ENCODE assay signal across 23 cellular contexts in the genomic region with DNA sequence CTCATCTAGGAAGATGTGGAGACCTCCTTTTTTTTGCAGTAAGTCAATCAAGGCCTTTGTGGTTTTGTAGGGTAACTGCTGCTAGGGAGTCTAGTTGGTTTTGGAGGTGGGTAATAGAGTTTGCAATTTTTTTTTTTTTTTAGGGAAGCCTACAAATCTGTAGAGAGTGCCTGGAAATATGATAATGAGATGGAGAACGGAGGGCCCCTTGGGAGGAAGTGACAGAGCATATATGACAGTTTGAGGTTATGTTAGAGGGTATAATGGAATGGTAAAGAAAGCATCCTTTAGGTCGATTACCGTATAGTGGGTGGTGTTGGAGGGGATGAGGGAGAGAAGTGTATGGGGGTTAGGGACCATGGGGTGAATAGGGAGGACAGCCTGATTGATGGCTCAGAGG.
DNase-seq lines count a peak whose midpoint lies in the region; ATAC-seq and TF ChIP-seq lines count a peak whose summit lies in the region.
"Had no signal": no experiment of that assay in that cellular context is flagged by ENCODE, and none has a peak within 500 bp of the region (broad histone marks: within the 10 kb centered on the region; RNA-seq: fewer than 3 reads in every experiment).

No MANE protein-coding gene starts in this region.

- TF ChIP-seq CTCF in A673 (conservative IDR thresholded peaks at IDR 0.05; ENCODE audit: low read depth, low read length) (no peak), NB4 (IDR thresholded peaks at IDR 0.05; ENCODE audit: low read depth, low read length) (no peak), ovary (IDR thresholded peaks at IDR 0.05) (no peak)

- no peak for ATAC-seq in CD4-positive, CD25-positive, alpha-beta regulatory T cell (ENCODE audit: low read depth in 2 of 2)
- ATAC-seq in GM18870 (IDR thresholded peaks at IDR 0.05; ENCODE audit: unreplicated experiment) (no peak), GM19351 (IDR thresholded peaks at IDR 0.05; ENCODE audit: unreplicated experiment) (no peak)
- ATAC-seq: GM12878 had no signal

- peaks cover 18% of the 10 kb centered on the region for H3K36me3 Mint-ChIP-seq in CD4-positive, CD25-positive, alpha-beta regulatory T cell

- H3K27ac ChIP-seq in A673 (ENCODE audit: low read depth, low read length, poor library complexity, severe bottlenecking): no peak overlapping the region
- no peak overlapping the region for H3K27ac ChIP-seq in CD4-positive, CD25-positive, alpha-beta regulatory T cell (ENCODE audit: insufficient read depth, low read length, poor library complexity, severe bottlenecking)
- H3K27ac ChIP-seq in ovary: no peak overlapping the region
- H3K27ac ChIP-seq: 22Rv1, C4-2B, GM23248 had no signal

- CTCF ChIA-PET in A673 (lab: Charles Lee): no interaction called here

- peak overlapping the region in 2 of 3 donors; percentile 6 to 8 for H3K27ac Mint-ChIP-seq in CD4-positive, CD25-positive, alpha-beta regulatory T cell
- H3K27ac Mint-ChIP-seq: CD4-positive, alpha-beta T cell had no signal

- no peaks in the 10 kb centered on the region for H3K4me1 Mint-ChIP-seq in CD4-positive, CD25-positive, alpha-beta regulatory T cell

- peaks cover 17% of the 10 kb centered on the region for H3K4me1 ChIP-seq in A673 (ENCODE audit: insufficient read depth, low read length, poor library complexity, severe bottlenecking)
- H3K4me1 ChIP-seq in CD4-positive, CD25-positive, alpha-beta regulatory T cell (ENCODE audit: control insufficient read depth, insufficient read depth, low read length, poor library complexity, severe bottlenecking): no peaks in the 10 kb centered on the region
- H3K4me1 ChIP-seq in ovary (ENCODE audit: insufficient read depth): no peaks in the 10 kb centered on the region
- H3K4me1 ChIP-seq: BE2C had no signal

- no peak for TF ChIP-seq POLR2A in NB4 (IDR thresholded peaks at IDR 0.05; ENCODE audit: extremely low read depth, insufficient read length)
- TF ChIP-seq POLR2A in ovary (IDR thresholded peaks at IDR 0.05): no peak

- H3K36me3 ChIP-seq in A673 (ENCODE audit: insufficient read depth, low read length, poor library complexity, severe bottlenecking) (no peaks in the 10 kb centered on the region), ovary (no peaks in the 10 kb centered on the region)
- H3K36me3 ChIP-seq in CD4-positive, CD25-positive, alpha-beta regulatory T cell (ENCODE audit: control insufficient read depth, insufficient read depth, low read length): no peaks in the 10 kb centered on the region
- H3K36me3 ChIP-seq: BE2C had no signal

- POLR2A ChIA-PET in A673 (lab: Charles Lee; ENCODE audit: low non-redundant PET): no interaction called here

- WGBS in ovary, 3 donors: 91 to 97% (median 93%) methylated on average over 3 of the region's 3 CpGs

- no peak overlapping the region for H3K4me3 ChIP-seq in A673 (ENCODE audit: low read depth, low read length, poor library complexity, severe bottlenecking)
- H3K4me3 ChIP-seq in CD4-positive, CD25-positive, alpha-beta regulatory T cell (ENCODE audit: low read depth, low read length): no peak overlapping the region
- no peak overlapping the region for H3K4me3 ChIP-seq in Jurkat, Clone E6-1 (ENCODE audit: low read length)
- no peak overlapping the region for H3K4me3 ChIP-seq in NB4 (ENCODE audit: low read depth, low read length)
- H3K4me3 ChIP-seq in ovary: no peak overlapping the region
- H3K4me3 ChIP-seq: GM12878, GM23248 had no signal

- intact Hi-C loops in A673 (cut with micrococcal nuclease; ENCODE audit: unreplicated experiment): no loop called here
- intact Hi-C loops in ovary (cut with DNase I): no loop called here

- H3K27me3 Mint-ChIP-seq in CD4-positive, CD25-positive, alpha-beta regulatory T cell: no peaks in the 10 kb centered on the region
- H3K27me3 Mint-ChIP-seq: CD4-positive, alpha-beta T cell had no signal

- no peaks in the 10 kb centered on the region for H3K9me3 ChIP-seq in A673 (ENCODE audit: low read depth, low read length, poor library complexity, severe bottlenecking)
- H3K9me3 ChIP-seq in CD4-positive, CD25-positive, alpha-beta regulatory T cell (ENCODE audit: control insufficient read depth in 2 of 2, low read length in 2 of 2): no peaks in the 10 kb centered on the region
- no peaks in the 10 kb centered on the region for H3K9me3 ChIP-seq in ovary
- H3K9me3 ChIP-seq: BE2C had no signal

- BruUV-seq in A673 (replicated peaks; lab: Mats Ljungman, UMichigan): no TSS peak

- DNase-seq in A673 (ENCODE audit: low spot score) (peak; percentile 81), NB4 (ENCODE audit: low read depth) (peak; percentile 9), ovary (no peak), NCI-H1105 (lab: John Stamatoyannopoulos, UW) (no peak)
- no peak for DNase-seq in CD4-positive, CD25-positive, alpha-beta regulatory T cell
- DNase-seq in Jurkat, Clone E6-1 (ENCODE audit: low read depth, low spot score): peak; percentile 9
- DNase-seq: ACHN; AML-193; BE2C; Calu3; CD4-positive, alpha-beta T cell; CD8-positive, alpha-beta memory T cell; DMS153; EL; GDM1; GM23248; H7; HCEC 1CT had no signal

- no peak for TF ChIP-seq EP300 in ovary (IDR thresholded peaks at IDR 0.05)

- H3K4me3 Mint-ChIP-seq in CD4-positive, CD25-positive, alpha-beta regulatory T cell: no peak overlapping the region
- H3K4me3 Mint-ChIP-seq: CD4-positive, alpha-beta T cell; CD8-positive, alpha-beta memory T cell had no signal

- no peaks in the 10 kb centered on the region for H3K9me3 Mint-ChIP-seq in CD4-positive, CD25-positive, alpha-beta regulatory T cell
- H3K9me3 Mint-ChIP-seq: CD4-positive, alpha-beta T cell; CD8-positive, alpha-beta memory T cell had no signal

- H3K27me3 ChIP-seq in A673 (replicated peaks; ENCODE audit: insufficient read depth, low read depth, low read length, poor library complexity) (no peaks in the 10 kb centered on the region), ovary (no peaks in the 10 kb centered on the region)
- no peaks in the 10 kb centered on the region for H3K27me3 ChIP-seq in CD4-positive, CD25-positive, alpha-beta regulatory T cell (ENCODE audit: control insufficient read depth, insufficient read depth, low read length)
- H3K27me3 ChIP-seq: BE2C had no signal

Comparison
In these comparisons a context has a peak if more than half of its experiments do, and no peak if none do; other contexts are left out.
1. DNase-seq: peak in A673 (single experiment), Jurkat, Clone E6-1 (single experiment) and NB4 (single experiment); none in CD4-positive, CD25-positive, alpha-beta regulatory T cell (0 of 3), ovary (0 of 5) and NCI-H1105 (single experiment).